In the genomic region with DNA sequence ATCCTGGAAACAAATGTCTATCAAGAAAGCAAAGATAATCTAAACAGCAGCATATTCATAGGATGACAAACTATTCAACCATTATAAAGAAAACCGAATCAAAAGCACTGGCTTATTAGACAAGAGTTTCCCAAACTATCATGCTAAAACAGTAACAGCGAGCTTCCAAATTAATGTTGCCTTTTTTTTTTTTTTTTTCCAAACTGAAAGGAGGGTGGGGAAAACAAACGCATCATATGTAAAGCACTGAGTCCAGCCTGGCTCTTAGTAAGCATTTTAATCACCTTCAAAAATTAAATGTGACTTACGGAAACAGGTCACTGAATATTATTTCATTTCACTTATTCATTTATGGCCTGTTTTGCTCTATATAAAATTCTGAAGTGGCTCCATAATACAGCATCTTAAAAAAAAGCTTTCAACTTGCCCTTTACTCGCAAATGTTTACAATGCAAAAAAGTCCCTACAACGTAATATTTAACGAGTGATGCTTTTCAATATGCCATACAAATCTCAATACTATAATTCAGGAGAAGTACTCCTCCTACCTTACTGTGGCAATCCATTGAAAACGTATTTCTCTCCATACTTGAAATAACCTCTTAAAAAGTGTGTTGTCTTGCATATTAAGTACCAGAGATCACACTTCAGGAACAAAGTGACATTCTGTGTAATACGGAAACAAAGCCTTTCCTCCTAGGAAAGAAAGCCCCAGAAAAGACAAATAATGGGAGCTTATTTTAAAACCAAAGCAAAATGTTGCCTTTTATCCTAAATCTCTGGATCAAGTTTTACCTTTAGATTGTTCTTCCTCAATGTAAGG, we compare ENCODE assay signal across 10 cellular contexts. TPM values are rescaled to one million over a fixed set of nuclear protein-coding genes. Genes with fewer than 3 reads are reported as not detected.
DNase-seq lines count a peak whose midpoint lies in the region; ATAC-seq and TF ChIP-seq lines count a peak whose summit lies in the region.
"Had no signal": no experiment of that assay in that cellular context is flagged by ENCODE, and none has a peak within 500 bp of the region (broad histone marks: within the 10 kb centered on the region; RNA-seq: fewer than 3 reads in every experiment).

No MANE protein-coding gene starts in this region.

- H3K27me3 ChIP-seq in ascending aorta (no peaks in the 10 kb centered on the region), hepatocyte (no peaks in the 10 kb centered on the region), rectal smooth muscle tissue (ENCODE audit: control insufficient read depth, insufficient read depth, low read length) (no peaks in the 10 kb centered on the region)

- 28% methylated on average over 9 of the region's 9 CpGs for WGBS in hepatocyte (ENCODE audit: low lambda C conversion rate, missing lambda C conversion rate)

- H3K79me2 ChIP-seq in hepatocyte = peaks cover 60% of the 10 kb centered on the region

- no peak overlapping the region for H2AFZ ChIP-seq in hepatocyte

- H3K27ac ChIP-seq in ascending aorta (peak overlapping the region in 1 of 2 donors; percentile 99), hepatocyte (peak overlapping the region; percentile 100), rectal smooth muscle tissue (ENCODE audit: low read depth, low read length) (no peak overlapping the region)
- H3K27ac ChIP-seq: neutrophil had no signal

- peak overlapping the region; percentile 77 to 96 for H3K4me3 ChIP-seq in ascending aorta
- H3K4me3 ChIP-seq in hepatocyte = peak overlapping the region; percentile 43
- peak overlapping the region; percentile 85 for H3K4me3 ChIP-seq in rectal smooth muscle tissue (ENCODE audit: low read length)

- H3K9me3 ChIP-seq in ascending aorta = no peaks in the 10 kb centered on the region
- no peaks in the 10 kb centered on the region for H3K9me3 ChIP-seq in hepatocyte (ENCODE audit: low read depth)
- H3K9me3 ChIP-seq: neutrophil had no signal

- ATAC-seq in GM19455 (IDR thresholded peaks at IDR 0.05; ENCODE audit: unreplicated experiment) (no peak), HG02870 (IDR thresholded peaks at IDR 0.05; ENCODE audit: unreplicated experiment) (no peak)

- no peak overlapping the region for H3K9ac ChIP-seq in rectal smooth muscle tissue (ENCODE audit: low read length)

- DNase-seq in ELR (ENCODE audit: low read depth) (peak; percentile 11), ascending aorta (ENCODE audit: low spot score in 2 of 2) (no peak), hepatocyte (ENCODE audit: low spot score) (no peak), NCI-H1694 treated with DMSO at 0.1 percent for 48 hours (lab: John Stamatoyannopoulos, UW) (no peak)
- no peak for DNase-seq in central memory CD4-positive, alpha-beta T cell
- DNase-seq: NCI-H524 treated with DMSO at 0.1 percent for 48 hours had no signal

- no peaks in the 10 kb centered on the region for H3K36me3 ChIP-seq in ascending aorta
- H3K36me3 ChIP-seq in hepatocyte (replicated peaks; ENCODE audit: insufficient read depth, low read depth) = no peaks in the 10 kb centered on the region
- H3K36me3 ChIP-seq in rectal smooth muscle tissue (ENCODE audit: control insufficient read depth, insufficient read depth, low read length) = no peaks in the 10 kb centered on the region
- H3K36me3 ChIP-seq: neutrophil had no signal

- peaks cover 45% of the 10 kb centered on the region for H4K20me1 ChIP-seq in hepatocyte (ENCODE audit: insufficient read depth, poor library complexity, severe bottlenecking)

- peak overlapping the region; percentile 72 for H3K4me2 ChIP-seq in hepatocyte

- no peaks in the 10 kb centered on the region for H3K9me2 ChIP-seq in hepatocyte (replicated peaks; ENCODE audit: insufficient read depth)

- intact Hi-C loops in ascending aorta (cut with DNase I) = loop anchor here (5.0 kb wide), 4 partner anchors 48 to 548 kb away; no protein-coding TSS in a partner anchor

- no peak for TF ChIP-seq CTCF in ascending aorta (IDR thresholded peaks at IDR 0.05)
- no peak for TF ChIP-seq CTCF in hepatocyte (IDR thresholded peaks at IDR 0.05; ENCODE audit: poor library complexity)

- peaks cover 0 to 10% of the 10 kb centered on the region in 2 donors for H3K4me1 ChIP-seq in ascending aorta
- peaks cover 23% of the 10 kb centered on the region for H3K4me1 ChIP-seq in hepatocyte (ENCODE audit: insufficient read depth)
- peaks cover 2% of the 10 kb centered on the region for H3K4me1 ChIP-seq in rectal smooth muscle tissue (ENCODE audit: control insufficient read depth, insufficient read depth, low read length)

RNA-seq across cellular contexts. Expression of a gene that starts 2.1 kb away (rescaled TPM):
- total RNA-seq in ascending aorta = 90.0 TPM
- 75.2 and 88.7 TPM in 2 replicates for total RNA-seq in hepatocyte
- polyA plus RNA-seq in hepatocyte = 34.4 and 42.3 TPM in 2 replicates
